Comparison of ENCODE assay signal across 8 cellular contexts in the genomic region with DNA sequence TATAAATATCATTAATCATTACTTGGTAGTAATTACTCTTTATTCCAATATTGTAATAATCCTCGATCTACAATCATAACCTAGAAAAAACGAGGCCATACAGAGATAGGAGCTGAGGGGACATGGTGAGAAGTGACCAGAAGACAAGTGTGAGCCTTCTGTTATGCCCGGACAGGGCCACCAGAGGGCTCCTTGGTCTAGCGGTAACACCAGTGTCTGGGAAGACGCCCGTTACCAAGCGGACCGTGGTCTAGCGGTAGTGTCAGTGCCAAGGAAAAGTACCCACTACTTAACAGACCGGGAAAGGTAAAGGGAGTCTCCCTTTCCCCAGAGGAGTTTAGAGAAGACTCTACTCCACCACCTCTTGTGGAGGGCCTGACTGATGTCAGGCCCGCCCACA. TPM values are rescaled to one million over a fixed set of nuclear protein-coding genes. Genes with fewer than 3 reads are reported as not detected.
DNase-seq lines count a peak whose midpoint lies in the region; ATAC-seq and TF ChIP-seq lines count a peak whose summit lies in the region.
"Not testable (repeated sequence)": the region's sequence is repeated elsewhere in the genome, so short reads cannot be mapped to it uniquely, and the experiment has no call there.

No MANE protein-coding gene starts in this region.

- not testable (repeated sequence) for ATAC-seq in psoas muscle

- not testable (repeated sequence) for H4K20me1 ChIP-seq in Loucy (ENCODE audit: insufficient read depth, low read length, poor library complexity, severe bottlenecking); fibroblast of lung (ENCODE audit: control insufficient read depth, extremely low read depth, insufficient read depth, low read length)

- H3K27ac ChIP-seq in 22Rv1; fibroblast of lung (ENCODE audit: insufficient read depth, low read length); psoas muscle: not testable (repeated sequence)

- not testable (repeated sequence) for H3K27me3 ChIP-seq in Loucy (ENCODE audit: insufficient read depth, low read length, poor library complexity, severe bottlenecking); fibroblast of lung (ENCODE audit: control insufficient read depth, insufficient read depth, low read length); kidney epithelial cell (ENCODE audit: control insufficient read depth, insufficient read depth, low read length); psoas muscle (ENCODE audit: insufficient read depth in 3 of 3, low read length in 2 of 3)

- not testable (repeated sequence) for H3K36me3 ChIP-seq in Loucy (ENCODE audit: insufficient read depth, low read length); fibroblast of lung (ENCODE audit: control insufficient read depth, insufficient read depth, low read length); kidney epithelial cell (ENCODE audit: control insufficient read depth, insufficient read depth, low read length)
- H3K36me3 ChIP-seq in psoas muscle (ENCODE audit: insufficient read depth in 1 of 2, low read depth in 1 of 2) = peaks cover 0 to 13% of the 10 kb centered on the region in 2 donors

- H3K9me3 ChIP-seq in Loucy (ENCODE audit: insufficient read depth, low read depth, low read length) = peaks cover 17% of the 10 kb centered on the region
- not testable (repeated sequence) for H3K9me3 ChIP-seq in fibroblast of lung (ENCODE audit: control insufficient read depth, insufficient read depth, low read depth, low read length); psoas muscle

- 66 to 78% (median 75%) methylated on average over 11 of the region's 11 CpGs for WGBS in psoas muscle, 3 donors

- H3K4me2 ChIP-seq in Loucy (ENCODE audit: low read depth, low read length, poor library complexity, severe bottlenecking); fibroblast of lung (ENCODE audit: extremely low read depth, insufficient read depth, low read length): not testable (repeated sequence)

- not testable (repeated sequence) for H3K4me3 ChIP-seq in Loucy (ENCODE audit: low read length, poor library complexity, severe bottlenecking); fibroblast of lung (replicated peaks in 1 of 4; ENCODE audit: control extremely low read depth in 1 of 4, insufficient read depth in 1 of 4, low read depth in 3 of 4, low read length in 4 of 4); kidney epithelial cell (ENCODE audit: low read depth, low read length); psoas muscle

- H3K4me1 ChIP-seq in Loucy (ENCODE audit: insufficient read depth, low read length, poor library complexity, severe bottlenecking); fibroblast of lung (ENCODE audit: control insufficient read depth, extremely low read depth, insufficient read depth, low read length); psoas muscle: not testable (repeated sequence)

- not testable (repeated sequence) for H3K9me2 ChIP-seq in Loucy (replicated peaks; ENCODE audit: low read depth, low read length)

- not testable (repeated sequence) for H3K79me2 ChIP-seq in Loucy (ENCODE audit: insufficient read depth, low read length); fibroblast of lung (ENCODE audit: control insufficient read depth, insufficient read depth, low read length)

- H3K9ac ChIP-seq in Loucy (ENCODE audit: low read depth, low read length, poor library complexity, severe bottlenecking); fibroblast of lung (ENCODE audit: insufficient read depth, low read length): not testable (repeated sequence)

- in situ Hi-C loops in G401 (cut with HindIII; ENCODE audit: low sequenced_read_pairs) = not testable (repeated sequence)

- DNase-seq in G401 (ENCODE audit: low spot score) (peak; percentile 16), SHP77 treated with DMSO at 0.1 percent for 48 hours (lab: John Stamatoyannopoulos, UW) (peak; percentile 1), astrocyte of the hippocampus (ENCODE audit: low read depth, low spot score) (peak; percentile 26), fibroblast of lung (ENCODE audit: low read depth in 2 of 2) (peak; percentile 6 to 11)
- not testable (repeated sequence) for DNase-seq in kidney epithelial cell (ENCODE audit: low read depth); psoas muscle

- not testable (repeated sequence) for H3F3A ChIP-seq in Loucy (ENCODE audit: low read depth)

- peak; percentile 40 for TF ChIP-seq CTCF in 22Rv1 (IDR thresholded peaks at IDR 0.05)
- peak; percentile 33; the same call in 1 of the 2 replicates for TF ChIP-seq CTCF in Loucy (conservative IDR thresholded peaks at IDR 0.05; ENCODE audit: low read length)
- peak; percentile 37 to 46 for TF ChIP-seq CTCF in fibroblast of lung (conservative IDR thresholded peaks at IDR 0.05 in 1 of 2, IDR thresholded peaks at IDR 0.05 in 1 of 2; ENCODE audit: low read depth in 1 of 2, low read length in 2 of 2)
- TF ChIP-seq CTCF in kidney epithelial cell (IDR thresholded peaks at IDR 0.05; ENCODE audit: insufficient read depth, low read length, poor library complexity, severe bottlenecking) = peak; percentile 17
- TF ChIP-seq CTCF in psoas muscle (IDR thresholded peaks at IDR 0.05) = peak; percentile 23

- H2AFZ ChIP-seq in Loucy (ENCODE audit: low read length); fibroblast of lung (ENCODE audit: low read length): not testable (repeated sequence)

- intact Hi-C loops in psoas muscle (cut with DNase I) = not testable (repeated sequence)

RNA-seq across cellular contexts. Expression of a gene that starts 59.5 kb away (rescaled TPM):
- total RNA-seq in G401 (2014; rRNA removed; shearing (Covaris generic)) = 35.8 and 39.1 TPM in 2 replicates
- total RNA-seq in fibroblast of lung (67.8 and 218 TPM in 2 replicates), kidney epithelial cell (75.2 and 81.7 TPM in 2 replicates), psoas muscle (100 to 1,000 TPM; 115 to 180 (median 142) TPM)
- polyA plus RNA-seq in fibroblast of lung (113 and 147 TPM in 2 replicates), psoas muscle (100 to 1,000 TPM in 2 of 3 donors, 10 to 100 TPM in 1; 85.4 to 116 (median 103) TPM)
- 218 and 275 TPM in 2 replicates for polyA plus RNA-seq in fibroblast of lung (2012)
- polyA minus RNA-seq in fibroblast of lung (ENCODE audit: low replicate concordance) = 103 and 179 TPM in 2 replicates
